Comparison of ENCODE assay signal across 8 cellular contexts in the genomic region with DNA sequence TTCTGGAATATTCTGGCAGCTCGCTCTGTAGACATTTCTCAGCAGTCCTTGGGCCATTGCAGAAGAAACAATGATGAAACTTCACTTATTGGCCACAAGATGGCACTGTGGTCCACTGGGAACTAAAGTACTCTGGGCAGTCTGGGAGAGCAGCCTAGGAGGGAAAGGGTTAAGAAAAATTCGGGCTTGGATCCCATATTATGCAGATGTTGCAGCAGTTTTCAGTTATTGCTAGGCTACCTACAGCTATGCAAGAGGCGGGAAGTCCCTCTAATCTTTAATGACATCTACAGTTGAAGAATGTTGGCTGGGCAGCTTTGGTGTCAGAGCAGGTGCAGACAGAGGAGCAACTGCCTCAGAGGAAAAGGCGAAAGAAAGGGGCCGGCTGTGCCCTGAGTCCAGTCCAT.
DNase-seq lines count a peak whose midpoint lies in the region; TF ChIP-seq lines count a peak whose summit lies in the region.

No MANE protein-coding gene starts in this region.

- intact Hi-C loops in A673 (cut with micrococcal nuclease; ENCODE audit: unreplicated experiment) (no loop called here), esophagus squamous epithelium (cut with DNase I) (no loop called here), posterior vena cava (cut with DNase I) (no loop called here)

- H3K4me1 ChIP-seq in A673 (ENCODE audit: insufficient read depth, low read length, poor library complexity, severe bottlenecking) (no peaks in the 10 kb centered on the region), KMS-11 (ENCODE audit: low read depth, poor library complexity, severe bottlenecking) (peaks cover 26% of the 10 kb centered on the region), esophagus squamous epithelium (peaks cover 0 to 5% (median 0%) of the 10 kb centered on the region in 3 donors)

- TF ChIP-seq CTCF in A673 (conservative IDR thresholded peaks at IDR 0.05; ENCODE audit: low read depth, low read length) (peak; percentile 79), KMS-11 (conservative IDR thresholded peaks at IDR 0.05; ENCODE audit: low read depth, low read length) (peak; percentile 96), esophagus squamous epithelium (IDR thresholded peaks at IDR 0.05) (peak; percentile 29 to 63 (median 52)), neural cell (IDR thresholded peaks at IDR 0.05; ENCODE audit: poor library complexity, severe bottlenecking) (peak; percentile 71)

- TF ChIP-seq POLR2A in esophagus squamous epithelium (IDR thresholded peaks at IDR 0.05), result no peak

- no peak overlapping the region; the same call in 1 of the 2 replicates for H3K9ac ChIP-seq in KMS-11
- H3K9ac ChIP-seq in neural cell (ENCODE audit: low read length), result no peak overlapping the region

- H3K9me3 ChIP-seq in A673 (ENCODE audit: low read depth, low read length, poor library complexity, severe bottlenecking) (no peaks in the 10 kb centered on the region), esophagus squamous epithelium (no peaks in the 10 kb centered on the region), neural cell (ENCODE audit: low read length) (no peaks in the 10 kb centered on the region)

- no peaks in the 10 kb centered on the region for H3K9me2 ChIP-seq in neural cell (ENCODE audit: insufficient read depth, low read length)

- POLR2A ChIA-PET in A673 (lab: Charles Lee; ENCODE audit: low non-redundant PET), result no interaction called here

- DNase-seq in A673 (ENCODE audit: low spot score), result peak; percentile 71
- DNase-seq in G401 (ENCODE audit: low spot score), result peak; percentile 51
- peak; percentile 67 for DNase-seq in H4 (ENCODE audit: low spot score)
- DNase-seq in SKM-1 treated with dmso at 0.1 percent for 144 hours (lab: John Stamatoyannopoulos, UW; ENCODE audit: unreplicated experiment), result peak; percentile 53
- DNase-seq in esophagus squamous epithelium (lab: John Stamatoyannopoulos, UW), result no peak
- DNase-seq in posterior vena cava (ENCODE audit: low spot score), result no peak

- H4K20me1 ChIP-seq in KMS-11 (ENCODE audit: insufficient read depth) (no peaks in the 10 kb centered on the region), neural cell (ENCODE audit: insufficient read depth) (no peaks in the 10 kb centered on the region)

- 5 to 10% methylated on average over 5 of the region's 5 CpGs for WGBS in esophagus squamous epithelium, 2 donors

- no peaks in the 10 kb centered on the region for H3K79me2 ChIP-seq in KMS-11 (ENCODE audit: insufficient read depth, low read depth)
- H3K79me2 ChIP-seq in neural cell (replicated peaks; ENCODE audit: insufficient read depth, low read length), result no peaks in the 10 kb centered on the region

- H3K4me2 ChIP-seq in KMS-11 (peak overlapping the region; percentile 10; the same call in 1 of the 2 replicates), neural cell (ENCODE audit: low read length) (no peak overlapping the region)

- peaks cover 18% of the 10 kb centered on the region for H3K27me3 ChIP-seq in A673 (replicated peaks; ENCODE audit: insufficient read depth, low read depth, low read length, poor library complexity)
- H3K27me3 ChIP-seq in KMS-11 (ENCODE audit: insufficient read depth, low read depth), result no peaks in the 10 kb centered on the region
- H3K27me3 ChIP-seq in esophagus squamous epithelium, result peaks cover 0 to 4% (median 0%) of the 10 kb centered on the region in 4 donors
- H3K27me3 ChIP-seq in neural cell (ENCODE audit: insufficient read depth, low read depth, low read length), result no peaks in the 10 kb centered on the region

- TF ChIP-seq RAD21 in neural cell (conservative IDR thresholded peaks at IDR 0.05), result peak; percentile 58

- no TSS peak for BruUV-seq in A673 (replicated peaks; lab: Mats Ljungman, UMichigan)

- in situ Hi-C loops in G401 (cut with HindIII; ENCODE audit: low sequenced_read_pairs), result no loop called here

- TF ChIP-seq EP300 in neural cell (conservative IDR thresholded peaks at IDR 0.05; ENCODE audit: poor library complexity, severe bottlenecking), result no peak

- CTCF ChIA-PET in A673 (lab: Charles Lee), result interaction anchor here (0.6 to 1.4 kb wide), 5 partner anchors 17 to 75 kb away, joined by 3 to 5 read pairs (median 3); no protein-coding TSS in a partner anchor

- no peak overlapping the region for H3K4me3 ChIP-seq in A673 (ENCODE audit: low read depth, low read length, poor library complexity, severe bottlenecking)
- no peak overlapping the region for H3K4me3 ChIP-seq in KMS-11 (IDR thresholded peaks at IDR 0.05; ENCODE audit: insufficient read depth, low read depth, low read length)
- no peak overlapping the region for H3K4me3 ChIP-seq in esophagus squamous epithelium
- no peak overlapping the region for H3K4me3 ChIP-seq in neural cell (ENCODE audit: low read length)

- H2AFZ ChIP-seq in KMS-11 (ENCODE audit: low read depth) (peak overlapping the region; percentile 28; the same call in 1 of the 2 replicates), neural cell (ENCODE audit: low read depth, low read length) (no peak overlapping the region)

- H3K36me3 ChIP-seq in A673 (ENCODE audit: insufficient read depth, low read length, poor library complexity, severe bottlenecking) (no peaks in the 10 kb centered on the region), KMS-11 (ENCODE audit: insufficient read depth) (no peaks in the 10 kb centered on the region), esophagus squamous epithelium (no peaks in the 10 kb centered on the region), neural cell (ENCODE audit: insufficient read depth, low read length) (no peaks in the 10 kb centered on the region)

- no peaks in the 10 kb centered on the region for H3F3A ChIP-seq in neural cell (ENCODE audit: insufficient read depth, low read length, poor library complexity, severe bottlenecking)

- H3K27ac ChIP-seq in A673 (ENCODE audit: low read depth, low read length, poor library complexity, severe bottlenecking) (no peak overlapping the region), KMS-11 (peak overlapping the region; percentile 48), esophagus squamous epithelium (no peak overlapping the region), neural cell (ENCODE audit: low read length) (no peak overlapping the region)

TF ChIP-seq in neural cell, 6 proteins besides CTCF, POLR2A, EP300 and RAD21:
- TF ChIP-seq SMC3 (conservative IDR thresholded peaks at IDR 0.05; ENCODE audit: poor library complexity), result peak; percentile 59
- TF ChIP-seq EZH2 (IDR thresholded peaks at IDR 0.05; ENCODE audit: borderline replicate concordance, insufficient read depth, low read length, poor library complexity, severe bottlenecking), result no peak

Comparison
In these comparisons a context has a peak if more than half of its experiments do, and no peak if none do; other contexts are left out.
1. DNase-seq: peak in A673 (single experiment), G401 (single experiment), H4 (single experiment) and SKM-1 treated with dmso at 0.1 percent for 144 hours (single experiment); none in esophagus squamous epithelium (single experiment) and posterior vena cava (single experiment).
2. Peak in every context shown above with its lines, with median percentiles within 50 percentile points of each other: CTCF ChIP-seq.